19 cellular contexts compared by ENCODE assay signal in genomic region chr1:43019226-43019625, GRCh38.
DNase-seq lines count a peak whose midpoint lies in the region; ATAC-seq and TF ChIP-seq lines count a peak whose summit lies in the region.
"Had no signal": no experiment of that assay in that cellular context is flagged by ENCODE, and none has a peak within 500 bp of the region (broad histone marks: within the 10 kb centered on the region; RNA-seq: fewer than 3 reads in every experiment).

No MANE protein-coding gene starts in this region.

- H3K4me3 ChIP-seq in Caco-2 (ENCODE audit: low read depth, low read length) (no peak overlapping the region), MM.1S (ENCODE audit: low read length) (no peak overlapping the region)
- no peak overlapping the region for H3K4me3 ChIP-seq in CD4-positive, alpha-beta memory T cell (ENCODE audit: low read length in 2 of 2)
- H3K4me3 ChIP-seq: BLaER1 had no signal

- H3K4me1 Mint-ChIP-seq in Caco-2 (ENCODE audit: low read depth, unreplicated experiment) = peaks cover 19% of the 10 kb centered on the region
- peaks cover 9% of the 10 kb centered on the region for H3K4me1 Mint-ChIP-seq in endothelial cell (ENCODE audit: unreplicated experiment)
- H3K4me1 Mint-ChIP-seq in progenitor cell of endocrine pancreas (ENCODE audit: low read depth) = peaks cover 3% of the 10 kb centered on the region
- H3K4me1 Mint-ChIP-seq in CD4-positive, alpha-beta memory T cell = no peaks in the 10 kb centered on the region
- H3K4me1 Mint-ChIP-seq: CD14-positive monocyte; CD8-positive, alpha-beta memory T cell had no signal

- no peaks in the 10 kb centered on the region for H3K27me3 Mint-ChIP-seq in Caco-2 (ENCODE audit: insufficient read depth, unreplicated experiment)
- H3K27me3 Mint-ChIP-seq in endothelial cell (ENCODE audit: unreplicated experiment) = peaks cover 1% of the 10 kb centered on the region
- H3K27me3 Mint-ChIP-seq in progenitor cell of endocrine pancreas = peaks cover 15% of the 10 kb centered on the region
- peaks cover 0 to 3% of the 10 kb centered on the region in 2 donors for H3K27me3 Mint-ChIP-seq in CD4-positive, alpha-beta memory T cell

- no peaks in the 10 kb centered on the region for H4K20me1 ChIP-seq in MM.1S (ENCODE audit: insufficient read depth, low read length)
- H4K20me1 ChIP-seq: BLaER1 had no signal

- POLR2A ChIA-PET in Caco-2 (lab: Charles Lee) = interaction anchor here (1.4 kb wide), 1 partner anchor 60 kb away, joined by 3 read pairs; no protein-coding TSS in a partner anchor
- POLR2A ChIA-PET in CD4-positive, alpha-beta memory T cell (lab: Charles Lee; ENCODE audit: partially characterized antibody) = no interaction called here

- no peak for TF ChIP-seq CTCF in Caco-2 (IDR thresholded peaks at IDR 0.05; ENCODE audit: insufficient read depth in 1 of 2, low read depth in 1 of 2, low read length in 1 of 2, severe bottlenecking in 1 of 2, unreplicated experiment in 1 of 2)
- TF ChIP-seq CTCF in endothelial cell (IDR thresholded peaks at IDR 0.05; ENCODE audit: unreplicated experiment) = no peak
- no peak for TF ChIP-seq CTCF in foreskin keratinocyte (conservative IDR thresholded peaks at IDR 0.05)
- TF ChIP-seq CTCF in progenitor cell of endocrine pancreas (IDR thresholded peaks at IDR 0.05; ENCODE audit: unreplicated experiment) = no peak
- TF ChIP-seq CTCF in MM.1S (IDR thresholded peaks at IDR 0.05; ENCODE audit: low read length) = no peak

- DNase-seq in Caco-2 (no peak), endothelial cell (ENCODE audit: low spot score) (no peak), foreskin keratinocyte (peak in 1 of 2 donors; percentile 76), progenitor cell of endocrine pancreas (ENCODE audit: low spot score, unreplicated experiment) (no peak), MM.1S (no peak), HuH-7 (ENCODE audit: low spot score) (no peak), NCI-H2227 treated with DMSO at 0.1 percent for 48 hours (lab: John Stamatoyannopoulos, UW) (no peak)
- no peak for DNase-seq in CD4-positive, alpha-beta memory T cell
- DNase-seq: 8988T; CD8-positive, alpha-beta memory T cell; COR-L47; DMS153; DMS79 treated with DMSO at 0.1 percent for 48 hours; GF-D8; GOT3; H9 had no signal

- no TSS peak for BruUV-seq in Caco-2 (replicated peaks; lab: Mats Ljungman, UMichigan)

- no peak for ATAC-seq in foreskin keratinocyte

- H3K27me3 ChIP-seq in Caco-2 (replicated peaks; ENCODE audit: control insufficient read depth, insufficient read depth, low read length) (no peaks in the 10 kb centered on the region), foreskin keratinocyte (no peaks in the 10 kb centered on the region), MM.1S (replicated peaks; ENCODE audit: insufficient read depth, low read length) (no peaks in the 10 kb centered on the region)
- H3K27me3 ChIP-seq in CD4-positive, alpha-beta memory T cell (ENCODE audit: insufficient read depth, low read length) = no peaks in the 10 kb centered on the region
- H3K27me3 ChIP-seq: BLaER1 had no signal

- H3K79me2 ChIP-seq in MM.1S (ENCODE audit: low read length) = no peaks in the 10 kb centered on the region

- peak overlapping the region; percentile 63 for H3K27ac Mint-ChIP-seq in Caco-2 (ENCODE audit: unreplicated experiment)
- H3K27ac Mint-ChIP-seq in endothelial cell (ENCODE audit: unreplicated experiment) = peak overlapping the region; percentile 67
- peak overlapping the region; percentile 31 for H3K27ac Mint-ChIP-seq in progenitor cell of endocrine pancreas
- no peak overlapping the region for H3K27ac Mint-ChIP-seq in CD4-positive, alpha-beta memory T cell
- H3K27ac Mint-ChIP-seq: CD14-positive monocyte, H9, IgD-negative memory B cell had no signal

- H3F3A ChIP-seq in MM.1S (ENCODE audit: insufficient read depth, low read length) = no peaks in the 10 kb centered on the region

- H3K27ac ChIP-seq in foreskin keratinocyte (peak overlapping the region; percentile 54), MM.1S (ENCODE audit: low read length) (no peak overlapping the region)
- H3K27ac ChIP-seq in CD4-positive, alpha-beta memory T cell (ENCODE audit: low read depth, low read length) = no peak overlapping the region
- H3K27ac ChIP-seq: BLaER1 had no signal

- H3K4me3 Mint-ChIP-seq in Caco-2 (ENCODE audit: unreplicated experiment) (no peak overlapping the region), endothelial cell (ENCODE audit: unreplicated experiment) (no peak overlapping the region), progenitor cell of endocrine pancreas (ENCODE audit: low read depth) (no peak overlapping the region)
- H3K4me3 Mint-ChIP-seq in CD4-positive, alpha-beta memory T cell = no peak overlapping the region
- H3K4me3 Mint-ChIP-seq: CD14-positive monocyte; CD8-positive, alpha-beta memory T cell; H9; IgD-negative memory B cell had no signal

- H3K36me3 ChIP-seq in Caco-2 (ENCODE audit: control insufficient read depth, insufficient read depth, low read length) (no peaks in the 10 kb centered on the region), MM.1S (replicated peaks; ENCODE audit: insufficient read depth, low read length) (no peaks in the 10 kb centered on the region)
- no peaks in the 10 kb centered on the region for H3K36me3 ChIP-seq in CD4-positive, alpha-beta memory T cell (ENCODE audit: insufficient read depth, low read length)
- H3K36me3 ChIP-seq: BLaER1 had no signal

- CTCF ChIA-PET in Caco-2 (lab: Charles Lee) = no interaction called here
- CTCF ChIA-PET in CD4-positive, alpha-beta memory T cell (lab: Charles Lee; ENCODE audit: partially characterized antibody) = no interaction called here

- peaks cover 36% of the 10 kb centered on the region for H3K4me1 ChIP-seq in Caco-2
- peaks cover 43% of the 10 kb centered on the region for H3K4me1 ChIP-seq in foreskin keratinocyte
- no peaks in the 10 kb centered on the region for H3K4me1 ChIP-seq in MM.1S (ENCODE audit: low read length)
- no peaks in the 10 kb centered on the region for H3K4me1 ChIP-seq in CD4-positive, alpha-beta memory T cell (ENCODE audit: insufficient read depth, low read length)
- H3K4me1 ChIP-seq: BLaER1 had no signal

- intact Hi-C loops in Caco-2 (cut with micrococcal nuclease; ENCODE audit: unreplicated experiment) = no loop called here
- intact Hi-C loops in CD4-positive, alpha-beta memory T cell (cut with micrococcal nuclease) = no loop called here

- H3K9me2 ChIP-seq in MM.1S (replicated peaks; ENCODE audit: insufficient read depth, low read length) = no peaks in the 10 kb centered on the region

- no peak overlapping the region for H3K9ac ChIP-seq in MM.1S (ENCODE audit: low read length)
- H3K9ac ChIP-seq: BLaER1 had no signal

- no peaks in the 10 kb centered on the region for H3K9me3 Mint-ChIP-seq in Caco-2 (ENCODE audit: unreplicated experiment)
- no peaks in the 10 kb centered on the region for H3K9me3 Mint-ChIP-seq in endothelial cell (ENCODE audit: unreplicated experiment)
- no peaks in the 10 kb centered on the region for H3K9me3 Mint-ChIP-seq in progenitor cell of endocrine pancreas (ENCODE audit: low read depth)
- H3K9me3 Mint-ChIP-seq in CD4-positive, alpha-beta memory T cell = no peaks in the 10 kb centered on the region
- H3K9me3 Mint-ChIP-seq: CD8-positive, alpha-beta memory T cell; H9; IgD-negative memory B cell had no signal

- H3K36me3 Mint-ChIP-seq in Caco-2 (ENCODE audit: insufficient read depth, unreplicated experiment) (no peaks in the 10 kb centered on the region), endothelial cell (ENCODE audit: low read depth, unreplicated experiment) (peaks cover 3% of the 10 kb centered on the region), progenitor cell of endocrine pancreas (ENCODE audit: insufficient read depth) (no peaks in the 10 kb centered on the region)
- no peaks in the 10 kb centered on the region for H3K36me3 Mint-ChIP-seq in CD4-positive, alpha-beta memory T cell
- H3K36me3 Mint-ChIP-seq: CD14-positive monocyte; CD8-positive, alpha-beta memory T cell had no signal

- no peaks in the 10 kb centered on the region for H3K9me3 ChIP-seq in Caco-2
- H3K9me3 ChIP-seq in MM.1S (replicated peaks; ENCODE audit: insufficient read depth, low read length) = no peaks in the 10 kb centered on the region
- no peaks in the 10 kb centered on the region for H3K9me3 ChIP-seq in CD4-positive, alpha-beta memory T cell (ENCODE audit: control insufficient read depth in 1 of 2, low read length in 2 of 2)
- H3K9me3 ChIP-seq: BLaER1 had no signal

- H3K4me2 ChIP-seq in MM.1S (ENCODE audit: low read depth, low read length) = no peak overlapping the region
- H3K4me2 ChIP-seq: BLaER1 had no signal

- H2AFZ ChIP-seq in MM.1S (ENCODE audit: low read length) = no peak overlapping the region

Comparison
In these comparisons a context has a peak if more than half of its experiments do, and no peak if none do; other contexts are left out.
1. H3K27ac Mint-ChIP-seq: peak in Caco-2 (single experiment), endothelial cell (single experiment) and progenitor cell of endocrine pancreas (single experiment); none in CD4-positive, alpha-beta memory T cell (0 of 7).